In the genomic region with DNA sequence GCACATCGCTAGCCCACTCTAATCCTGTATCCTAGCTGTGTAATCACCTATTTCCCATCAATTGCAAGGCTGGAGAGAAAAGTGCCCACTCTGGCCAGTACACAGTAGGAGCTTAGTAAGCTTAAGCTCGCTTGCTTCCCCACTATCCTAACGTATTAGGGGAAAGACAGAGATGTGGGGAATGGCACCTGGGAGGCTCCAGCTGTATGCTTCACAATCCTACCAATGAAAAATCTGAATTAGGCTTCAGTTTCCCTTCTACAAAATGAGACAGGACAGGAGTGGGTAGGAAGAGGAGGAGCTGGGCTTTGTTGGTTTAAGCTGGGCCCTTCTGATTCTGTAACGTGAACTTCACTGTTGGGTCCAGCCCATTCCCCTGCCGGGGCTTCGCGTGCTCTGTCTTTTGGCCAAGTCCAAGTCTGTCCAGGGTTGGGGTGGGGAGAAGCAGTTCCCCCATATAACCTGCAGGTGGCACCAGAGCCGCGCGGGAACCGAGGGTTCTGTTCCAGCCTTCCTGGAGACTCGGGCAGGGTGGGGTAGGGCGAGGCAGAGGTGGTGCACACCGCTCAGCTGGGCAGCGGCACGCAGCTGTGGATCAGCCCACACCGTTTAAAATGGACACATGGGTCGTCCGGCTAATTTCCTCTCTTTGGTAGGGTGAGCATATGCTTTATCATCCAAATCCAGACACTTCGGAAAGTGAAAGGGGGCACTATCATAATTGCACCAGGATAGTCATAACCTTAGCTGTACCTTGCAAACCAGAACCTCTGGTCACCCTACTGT, we compare ENCODE assay signal across 8 cellular contexts.
DNase-seq lines count a peak whose midpoint lies in the region; ATAC-seq and TF ChIP-seq lines count a peak whose summit lies in the region.

No MANE protein-coding gene starts in this region.

- H3K9me3 ChIP-seq in BLaER1 treated with 17β-estradiol and CSF1 and Interleukin-3, amounts not matched to agents 10 nM and 100 nM (replicated peaks in 1 of 11) = peaks cover 0 to 8% (median 0%) of the 10 kb centered on the region in 11 experiments; a peak in 5 of 22 replicates
- no peaks in the 10 kb centered on the region for H3K9me3 ChIP-seq in tibial artery

- peak overlapping the region; percentile 13 to 73 (median 58); a peak in 20 of 22 replicates for H3K4me2 ChIP-seq in BLaER1 treated with 17β-estradiol and CSF1 and Interleukin-3, amounts not matched to agents 10 nM and 100 nM
- peak overlapping the region; percentile 52 for H3K4me2 ChIP-seq in KMS-11

- H3K27me3 Mint-ChIP-seq in activated naive CD4-positive, alpha-beta T cell treated with anti-CD3 and anti-CD28 coated beads for 36 hours (ENCODE audit: low read depth) = peaks cover 3% of the 10 kb centered on the region

- no peaks in the 10 kb centered on the region for H3K36me3 ChIP-seq in BLaER1 treated with 17β-estradiol and CSF1 and Interleukin-3, amounts not matched to agents 10 nM and 100 nM
- H3K36me3 ChIP-seq in KMS-11 (ENCODE audit: insufficient read depth) = no peaks in the 10 kb centered on the region
- H3K36me3 ChIP-seq in tibial artery = no peaks in the 10 kb centered on the region

- peaks cover 0 to 5% (median 0%) of the 10 kb centered on the region in 11 experiments; a peak in 3 of 22 replicates for H3K27me3 ChIP-seq in BLaER1 treated with 17β-estradiol and CSF1 and Interleukin-3, amounts not matched to agents 10 nM and 100 nM
- no peaks in the 10 kb centered on the region for H3K27me3 ChIP-seq in KMS-11 (ENCODE audit: insufficient read depth, low read depth)
- H3K27me3 ChIP-seq in tibial artery = no peaks in the 10 kb centered on the region

- H3K27ac Mint-ChIP-seq in activated naive CD4-positive, alpha-beta T cell treated with anti-CD3 and anti-CD28 coated beads for 36 hours = no peak overlapping the region

- CTCF ChIA-PET in activated naive CD4-positive, alpha-beta T cell treated with anti-CD3 and anti-CD28 coated beads for 36 hours (lab: Charles Lee) = interaction anchor here (0.6 to 6.1 kb wide), 25 partner anchors 8 to 895 kb away, joined by 3 to 78 read pairs (median 3); no protein-coding TSS in a partner anchor

- H3K4me3 ChIP-seq in BLaER1 treated with 17β-estradiol and CSF1 and Interleukin-3, amounts not matched to agents 10 nM and 100 nM = no peak overlapping the region; a peak in 1 of 20 replicates
- H3K4me3 ChIP-seq in KMS-11 (IDR thresholded peaks at IDR 0.05; ENCODE audit: insufficient read depth, low read depth, low read length) = no peak overlapping the region
- no peak overlapping the region for H3K4me3 ChIP-seq in tibial artery

- H2AFZ ChIP-seq in KMS-11 (ENCODE audit: low read depth) = peak overlapping the region; percentile 54

- DNase-seq in SK-MEL-5 (ENCODE audit: low read depth, low spot score) = peak; percentile 82
- DNase-seq in activated naive CD4-positive, alpha-beta T cell treated with anti-CD3 and anti-CD28 coated beads for 36 hours = peak; percentile 85
- DNase-seq in glomerular visceral epithelial cell (ENCODE audit: extremely low spot score) = peak; percentile 76
- peak; percentile 51 for DNase-seq in pons (ENCODE audit: low spot score)
- DNase-seq in tibial artery = peak; percentile 63 to 84

- in situ Hi-C loops in SK-MEL-5 (cut with HindIII; ENCODE audit: low pct_unique_long_range_greater_than_20kb, low sequenced_read_pairs) = no loop called here

- peak overlapping the region; percentile 17 for H3K4me3 Mint-ChIP-seq in activated naive CD4-positive, alpha-beta T cell treated with anti-CD3 and anti-CD28 coated beads for 36 hours

- no peaks in the 10 kb centered on the region for H3K79me2 ChIP-seq in KMS-11 (ENCODE audit: insufficient read depth, low read depth)

- TF ChIP-seq CTCF in KMS-11 (conservative IDR thresholded peaks at IDR 0.05; ENCODE audit: low read depth, low read length) (peak; percentile 84), tibial artery (IDR thresholded peaks at IDR 0.05) (peak; percentile 93 to 98)

- H4K20me1 ChIP-seq in BLaER1 treated with 17β-estradiol and CSF1 and Interleukin-3, amounts not matched to agents 10 nM and 100 nM = no peaks in the 10 kb centered on the region
- H4K20me1 ChIP-seq in KMS-11 (ENCODE audit: insufficient read depth) = no peaks in the 10 kb centered on the region

- H3K9ac ChIP-seq in BLaER1 treated with 17β-estradiol and CSF1 and Interleukin-3, amounts not matched to agents 10 nM and 100 nM = peak overlapping the region in 2 of 11 experiments; percentile 33 to 40; a peak in 2 of 22 replicates
- no peak overlapping the region for H3K9ac ChIP-seq in KMS-11

- intact Hi-C loops in activated naive CD4-positive, alpha-beta T cell treated with anti-CD3 and anti-CD28 coated beads for 36 hours (cut with micrococcal nuclease) = loop anchor here (1.0 to 5.0 kb wide), 4 partner anchors 47 to 282 kb away; no protein-coding TSS in a partner anchor
- intact Hi-C loops in tibial artery (cut with DNase I; ENCODE audit: low total_unique reads) = loop anchor here (2.0 kb wide), 1 partner anchor 150 kb away; no protein-coding TSS in a partner anchor

- H3K27ac ChIP-seq in BLaER1 treated with 17β-estradiol and CSF1 and Interleukin-3, amounts not matched to agents 10 nM and 100 nM = no peak overlapping the region
- H3K27ac ChIP-seq in KMS-11 (no peak overlapping the region), tibial artery (no peak overlapping the region)

- no peaks in the 10 kb centered on the region for H3K36me3 Mint-ChIP-seq in activated naive CD4-positive, alpha-beta T cell treated with anti-CD3 and anti-CD28 coated beads for 36 hours (ENCODE audit: low read depth)

- no peaks in the 10 kb centered on the region for H3K9me3 Mint-ChIP-seq in activated naive CD4-positive, alpha-beta T cell treated with anti-CD3 and anti-CD28 coated beads for 36 hours

- H3K4me1 ChIP-seq in BLaER1 treated with 17β-estradiol and CSF1 and Interleukin-3, amounts not matched to agents 10 nM and 100 nM = peaks cover 9 to 21% (median 16%) of the 10 kb centered on the region in 10 experiments
- H3K4me1 ChIP-seq in KMS-11 (ENCODE audit: low read depth, poor library complexity, severe bottlenecking) = peaks cover 34% of the 10 kb centered on the region
- peaks cover 0 to 6% (median 2%) of the 10 kb centered on the region in 4 donors for H3K4me1 ChIP-seq in tibial artery

- H3K4me1 Mint-ChIP-seq in activated naive CD4-positive, alpha-beta T cell treated with anti-CD3 and anti-CD28 coated beads for 36 hours (ENCODE audit: low read depth) = peaks cover 2% of the 10 kb centered on the region

- peak; percentile 82 for ATAC-seq in GM19395 (IDR thresholded peaks at IDR 0.05; ENCODE audit: unreplicated experiment)
